Comparison of ENCODE assay signal across 24 cellular contexts in genomic region chr11:121543981-121544380, GRCh38.
DNase-seq lines count a peak whose midpoint lies in the region; ATAC-seq and TF ChIP-seq lines count a peak whose summit lies in the region.
"Had no signal": no experiment of that assay in that cellular context is flagged by ENCODE, and none has a peak within 500 bp of the region (broad histone marks: within the 10 kb centered on the region; RNA-seq: fewer than 3 reads in every experiment).

No MANE protein-coding gene starts in this region.

- no peaks in the 10 kb centered on the region for H3K27me3 ChIP-seq in DND-41 (ENCODE audit: insufficient read depth, low read length, poor library complexity)
- no peaks in the 10 kb centered on the region for H3K27me3 ChIP-seq in naive thymus-derived CD4-positive, alpha-beta T cell (ENCODE audit: control insufficient read depth in 2 of 2, insufficient read depth in 2 of 2, low read length in 2 of 2)
- H3K27me3 ChIP-seq: BLaER1 treated with 17β-estradiol and CSF1 and Interleukin-3, amounts not matched to agents 10 nM and 100 nM; dorsolateral prefrontal cortex; sigmoid colon had no signal

- H3K27ac Mint-ChIP-seq in activated CD4-positive, alpha-beta memory T cell treated with anti-CD3 and anti-CD28 coated beads, Interleukin-2, amount 10 ng/mL, durations not matched to agents 7 days and 5 days: peak overlapping the region; percentile 16
- H3K27ac Mint-ChIP-seq in activated CD4-positive, alpha-beta memory T cell treated with anti-CD3 and anti-CD28 coated beads for 36 hours: no peak overlapping the region
- H3K27ac Mint-ChIP-seq in WTC11: 0 out of 2 replicates have a peak overlapping the region, but pooled peaks have one; percentile 25
- peak overlapping the region in 8 of 9 donors; percentile 68 to 92 (median 80) for H3K27ac Mint-ChIP-seq in naive thymus-derived CD4-positive, alpha-beta T cell
- H3K27ac Mint-ChIP-seq: nephron progenitor cell had no signal

- peaks cover 79% of the 10 kb centered on the region for H3K36me3 Mint-ChIP-seq in activated CD4-positive, alpha-beta memory T cell treated with anti-CD3 and anti-CD28 coated beads, Interleukin-2, amount 10 ng/mL, durations not matched to agents 7 days and 5 days (ENCODE audit: low read depth)
- H3K36me3 Mint-ChIP-seq in activated CD4-positive, alpha-beta memory T cell treated with anti-CD3 and anti-CD28 coated beads for 36 hours: peaks cover 26% of the 10 kb centered on the region
- H3K36me3 Mint-ChIP-seq in WTC11: peaks cover 43% of the 10 kb centered on the region
- peaks cover 26 to 70% (median 52%) of the 10 kb centered on the region in 5 donors for H3K36me3 Mint-ChIP-seq in naive thymus-derived CD4-positive, alpha-beta T cell

- TF ChIP-seq CTCF in DND-41 (IDR thresholded peaks at IDR 0.05; ENCODE audit: borderline replicate concordance, extremely low read depth, low read length, poor library complexity, severe bottlenecking): no peak
- TF ChIP-seq CTCF in WTC11 (IDR thresholded peaks at IDR 0.05): no peak

- peaks cover 52% of the 10 kb centered on the region for H3K36me3 ChIP-seq in DND-41 (ENCODE audit: insufficient read depth, low read length)
- H3K36me3 ChIP-seq in naive thymus-derived CD4-positive, alpha-beta T cell (ENCODE audit: control insufficient read depth in 2 of 3, insufficient read depth in 3 of 3, low read length in 3 of 3): peaks cover 33 to 80% (median 44%) of the 10 kb centered on the region in 3 experiments
- H3K36me3 ChIP-seq: HAP-1 had no signal

- H3K4me2 ChIP-seq in DND-41 (ENCODE audit: insufficient read depth, low read length): no peak overlapping the region
- H3K4me2 ChIP-seq: SK-N-SH had no signal

- no peak overlapping the region for H3K4me3 Mint-ChIP-seq in activated CD4-positive, alpha-beta memory T cell treated with anti-CD3 and anti-CD28 coated beads, Interleukin-2, amount 10 ng/mL, durations not matched to agents 7 days and 5 days
- H3K4me3 Mint-ChIP-seq in activated CD4-positive, alpha-beta memory T cell treated with anti-CD3 and anti-CD28 coated beads for 36 hours: no peak overlapping the region
- H3K4me3 Mint-ChIP-seq in WTC11: no peak overlapping the region
- peak overlapping the region in 4 of 10 donors; percentile 5 to 50 (median 11) for H3K4me3 Mint-ChIP-seq in naive thymus-derived CD4-positive, alpha-beta T cell
- H3K4me3 Mint-ChIP-seq: nephron progenitor cell had no signal

- H2AFZ ChIP-seq in DND-41 (ENCODE audit: low read depth, low read length): no peak overlapping the region

- no peak for DNase-seq in activated CD4-positive, alpha-beta memory T cell treated with anti-CD3 and anti-CD28 coated beads, Interleukin-2, amount 10 ng/mL, durations not matched to agents 7 days and 5 days
- DNase-seq in activated CD4-positive, alpha-beta memory T cell treated with anti-CD3 and anti-CD28 coated beads for 36 hours: no peak
- DNase-seq in DND-41 (no peak), WTC11 (ENCODE audit: low spot score) (no peak), occipital lobe (lab: John Stamatoyannopoulos, UW) (no peak), Ammon's horn (ENCODE audit: low spot score) (no peak)
- no peak for DNase-seq in naive thymus-derived CD4-positive, alpha-beta T cell
- DNase-seq: activated CD4-positive, CD25-positive, alpha-beta regulatory T cell treated with anti-CD3 and anti-CD28 coated beads, Interleukin-2, amount 50 U/mL, for 72 hours; activated CD8-positive, alpha-beta memory T cell treated with anti-CD3 and anti-CD28 coated beads, Interleukin-2, amount 50 U/mL, for 4 hours; activated gamma-delta T cell; central memory CD4-positive, alpha-beta T cell; DMS 273 treated with DMSO at 0.1 percent for 48 hours; dorsolateral prefrontal cortex; NCI-H187 treated with DMSO at 0.1 percent for 48 hours; NCI-H69; nephron progenitor cell; sigmoid colon; SK-N-SH; stimulated activated CD4-positive, alpha-beta T cell treated with anti-CD3 and anti-CD28 coated beads, Interleukin-15, amount 100 ng/mL, for 24 hours; substantia nigra had no signal

- no peaks in the 10 kb centered on the region for H4K20me1 ChIP-seq in DND-41 (ENCODE audit: insufficient read depth, low read length)
- H4K20me1 ChIP-seq: BLaER1 treated with 17β-estradiol and CSF1 and Interleukin-3, amounts not matched to agents 10 nM and 100 nM had no signal

- H3K9me3 ChIP-seq in DND-41 (ENCODE audit: insufficient read depth, low read length, severe bottlenecking): no peaks in the 10 kb centered on the region
- no peaks in the 10 kb centered on the region for H3K9me3 ChIP-seq in naive thymus-derived CD4-positive, alpha-beta T cell (ENCODE audit: control insufficient read depth in 2 of 3, low read length in 3 of 3)
- H3K9me3 ChIP-seq: HAP-1, sigmoid colon, SK-N-SH had no signal

- no peak for ATAC-seq in DND-41 (ENCODE audit: insufficient read depth, low read depth)
- ATAC-seq in WTC11: no peak
- ATAC-seq in naive thymus-derived CD4-positive, alpha-beta T cell: no peak
- ATAC-seq in HG02840 (IDR thresholded peaks at IDR 0.05; ENCODE audit: low FRiP score, unreplicated experiment): no peak
- ATAC-seq: K562 had no signal

- no peaks in the 10 kb centered on the region for H3K9me3 Mint-ChIP-seq in activated CD4-positive, alpha-beta memory T cell treated with anti-CD3 and anti-CD28 coated beads, Interleukin-2, amount 10 ng/mL, durations not matched to agents 7 days and 5 days
- no peaks in the 10 kb centered on the region for H3K9me3 Mint-ChIP-seq in activated CD4-positive, alpha-beta memory T cell treated with anti-CD3 and anti-CD28 coated beads for 36 hours
- no peaks in the 10 kb centered on the region for H3K9me3 Mint-ChIP-seq in WTC11
- H3K9me3 Mint-ChIP-seq in naive thymus-derived CD4-positive, alpha-beta T cell: peaks cover 0 to 2% (median 0%) of the 10 kb centered on the region in 11 donors
- H3K9me3 Mint-ChIP-seq: nephron progenitor cell had no signal

- H3K79me2 ChIP-seq in DND-41 (ENCODE audit: insufficient read depth, low read length): no peaks in the 10 kb centered on the region

- H3K9ac ChIP-seq in DND-41 (ENCODE audit: low read depth, low read length): no peak overlapping the region
- H3K9ac ChIP-seq: BLaER1 treated with 17β-estradiol and CSF1 and Interleukin-3, amounts not matched to agents 10 nM and 100 nM; SK-N-SH had no signal

- H3K27me3 Mint-ChIP-seq in activated CD4-positive, alpha-beta memory T cell treated with anti-CD3 and anti-CD28 coated beads, Interleukin-2, amount 10 ng/mL, durations not matched to agents 7 days and 5 days: no peaks in the 10 kb centered on the region
- no peaks in the 10 kb centered on the region for H3K27me3 Mint-ChIP-seq in activated CD4-positive, alpha-beta memory T cell treated with anti-CD3 and anti-CD28 coated beads for 36 hours
- H3K27me3 Mint-ChIP-seq in WTC11 (ENCODE audit: low read depth): no peaks in the 10 kb centered on the region
- no peaks in the 10 kb centered on the region for H3K27me3 Mint-ChIP-seq in naive thymus-derived CD4-positive, alpha-beta T cell

- H3K4me1 ChIP-seq in DND-41 (ENCODE audit: insufficient read depth, low read length): peaks cover 28% of the 10 kb centered on the region
- H3K4me1 ChIP-seq in naive thymus-derived CD4-positive, alpha-beta T cell (ENCODE audit: control insufficient read depth in 2 of 2, insufficient read depth in 2 of 2, low read length in 2 of 2): peaks cover 10 to 18% of the 10 kb centered on the region in 2 donors
- H3K4me1 ChIP-seq: HAP-1 had no signal

- H3K4me3 ChIP-seq in DND-41 (ENCODE audit: low read depth in 1 of 2, low read length in 2 of 2): no peak overlapping the region
- no peak overlapping the region for H3K4me3 ChIP-seq in naive thymus-derived CD4-positive, alpha-beta T cell (ENCODE audit: low read length)
- H3K4me3 ChIP-seq: BLaER1 treated with 17β-estradiol and CSF1 and Interleukin-3, amounts not matched to agents 10 nM and 100 nM; dorsolateral prefrontal cortex; HAP-1; K562; sigmoid colon had no signal

- POLR2A ChIA-PET in activated CD4-positive, alpha-beta memory T cell treated with anti-CD3 and anti-CD28 coated beads, Interleukin-2, amount 10 ng/mL, durations not matched to agents 7 days and 5 days (lab: Charles Lee): no interaction called here
- POLR2A ChIA-PET in activated CD4-positive, alpha-beta memory T cell treated with anti-CD3 and anti-CD28 coated beads for 36 hours (lab: Charles Lee): no interaction called here
- POLR2A ChIA-PET in WTC11 (lab: Charles Lee): no interaction called here
- POLR2A ChIA-PET in naive thymus-derived CD4-positive, alpha-beta T cell (lab: Charles Lee): interaction anchor here (1.0 kb wide), 1 partner anchor 95 kb away, joined by 3 read pairs; no protein-coding TSS in a partner anchor

- H3K4me1 Mint-ChIP-seq in activated CD4-positive, alpha-beta memory T cell treated with anti-CD3 and anti-CD28 coated beads, Interleukin-2, amount 10 ng/mL, durations not matched to agents 7 days and 5 days: peaks cover 47% of the 10 kb centered on the region
- H3K4me1 Mint-ChIP-seq in activated CD4-positive, alpha-beta memory T cell treated with anti-CD3 and anti-CD28 coated beads for 36 hours (ENCODE audit: low read depth): peaks cover 68% of the 10 kb centered on the region
- H3K4me1 Mint-ChIP-seq in WTC11: peaks cover 15% of the 10 kb centered on the region
- H3K4me1 Mint-ChIP-seq in naive thymus-derived CD4-positive, alpha-beta T cell: peaks cover 32 to 77% (median 58%) of the 10 kb centered on the region in 7 donors
- H3K4me1 Mint-ChIP-seq: nephron progenitor cell had no signal

- peak overlapping the region; percentile 38 for H3K27ac ChIP-seq in DND-41 (ENCODE audit: low read length)
- peak overlapping the region; percentile 4 for H3K27ac ChIP-seq in naive thymus-derived CD4-positive, alpha-beta T cell (ENCODE audit: low read depth, low read length)
- H3K27ac ChIP-seq: BLaER1 treated with 17β-estradiol and CSF1 and Interleukin-3, amounts not matched to agents 10 nM and 100 nM; dorsolateral prefrontal cortex; sigmoid colon had no signal

- intact Hi-C loops in activated CD4-positive, alpha-beta memory T cell treated with anti-CD3 and anti-CD28 coated beads for 36 hours (cut with micrococcal nuclease): no loop called here
- intact Hi-C loops in naive thymus-derived CD4-positive, alpha-beta T cell (cut with micrococcal nuclease): loop anchor here in 1 of 2 donors (5.0 kb wide), 1 partner anchor 222 kb away; no protein-coding TSS in a partner anchor

- CTCF ChIA-PET in activated CD4-positive, alpha-beta memory T cell treated with anti-CD3 and anti-CD28 coated beads, Interleukin-2, amount 10 ng/mL, durations not matched to agents 7 days and 5 days (lab: Charles Lee): no interaction called here
- CTCF ChIA-PET in activated CD4-positive, alpha-beta memory T cell treated with anti-CD3 and anti-CD28 coated beads for 36 hours (lab: Charles Lee): no interaction called here
- CTCF ChIA-PET in WTC11 (lab: Charles Lee): no interaction called here
- CTCF ChIA-PET in naive thymus-derived CD4-positive, alpha-beta T cell (lab: Charles Lee): no interaction called here

TF ChIP-seq in WTC11, 78 proteins besides CTCF, POLR2A, EP300 and RAD21 (continues in another document):
- TF ChIP-seq SOX15 (CRISPR knock-in tag; IDR thresholded peaks at IDR 0.05): no peak
